ENCODE assay signal across 8 cellular contexts in genomic region chr3:160486459-160486869, GRCh38. TPM values are rescaled to one million over a fixed set of nuclear protein-coding genes. Genes with fewer than 3 reads are reported as not detected.
A peak's percentile ranks its signal among the peaks of the same experiment; 100 is the strongest.
DNase-seq lines count a peak whose midpoint lies in the region; ATAC-seq and TF ChIP-seq lines count a peak whose summit lies in the region.

No MANE protein-coding gene starts in this region.

- TF ChIP-seq CTCF in LNCAP (IDR thresholded peaks at IDR 0.05) (peak; percentile 74), foreskin keratinocyte (conservative IDR thresholded peaks at IDR 0.05) (peak; percentile 78), thyroid gland (IDR thresholded peaks at IDR 0.05) (peak in 4 of 6 experiments; percentile 30 to 65 (median 40))

- H3K27me3 ChIP-seq in foreskin keratinocyte: no peaks in the 10 kb centered on the region
- H3K27me3 ChIP-seq in thyroid gland: no peaks in the 10 kb centered on the region

- DNase-seq in DMS53 treated with DMSO at 0.1 percent for 48 hours (lab: John Stamatoyannopoulos, UW; ENCODE audit: unreplicated experiment) (peak; percentile 36), SW480 (ENCODE audit: low spot score) (peak; percentile 36), foreskin keratinocyte (peak in 1 of 2 donors; percentile 35), thyroid gland (no peak), SKM-1 (lab: John Stamatoyannopoulos, UW; ENCODE audit: unreplicated experiment) (no peak), AG20443 (ENCODE audit: low spot score) (no peak)
- no peak for DNase-seq in stimulated activated CD4-positive, alpha-beta T cell treated with anti-CD3 and anti-CD28 coated beads, Interleukin-2, amount 100 ng/mL, for 24 hours

- H3K27ac ChIP-seq in foreskin keratinocyte (no peak overlapping the region), thyroid gland (no peak overlapping the region)

- ATAC-seq in foreskin keratinocyte: no peak

- intact Hi-C loops in thyroid gland (cut with DNase I): no loop called here

- TF ChIP-seq POLR2A in thyroid gland (IDR thresholded peaks at IDR 0.05): no peak

- peaks cover 8% of the 10 kb centered on the region for H3K4me1 ChIP-seq in foreskin keratinocyte
- H3K4me1 ChIP-seq in thyroid gland: no peaks in the 10 kb centered on the region

- no peaks in the 10 kb centered on the region for H3K9me3 ChIP-seq in thyroid gland

- H3K4me3 ChIP-seq in thyroid gland (replicated peaks in 1 of 3): no peak overlapping the region

- no peaks in the 10 kb centered on the region for H3K36me3 ChIP-seq in thyroid gland

- WGBS in thyroid gland, 2 donors: 12 to 15% methylated on average over 2 of the region's 2 CpGs

RNA-seq across cellular contexts. Expression of gene TRIM59, which starts 36.9 kb away (rescaled TPM):
- total RNA-seq in foreskin keratinocyte (24.7 and 25.3 TPM in 2 replicates), thyroid gland (1 to 10 TPM; 3.3 to 5.6 (median 3.8) TPM)
- 5.4 and 7.2 TPM in 2 replicates for polyA plus RNA-seq in foreskin keratinocyte

Comparison
In these comparisons a context has a peak if more than half of its experiments do, and no peak if none do; other contexts are left out.
1. DNase-seq: peak in DMS53 treated with DMSO at 0.1 percent for 48 hours (single experiment) and SW480 (single experiment); none in thyroid gland (0 of 2), stimulated activated CD4-positive, alpha-beta T cell treated with anti-CD3 and anti-CD28 coated beads, Interleukin-2, amount 100 ng/mL, for 24 hours (0 of 2), SKM-1 (single experiment) and AG20443 (single experiment).
2. Peak in every context shown above with its lines, with median percentiles within 50 percentile points of each other: CTCF ChIP-seq.